ENCODE assay signal across 8 cellular contexts in genomic region chr11:65860278-65861164, GRCh38. TPM values are rescaled to one million over a fixed set of nuclear protein-coding genes. Genes with fewer than 3 reads are reported as not detected.
DNase-seq lines count a peak whose midpoint lies in the region; ATAC-seq and TF ChIP-seq lines count a peak whose summit lies in the region.

A gene with protein sequence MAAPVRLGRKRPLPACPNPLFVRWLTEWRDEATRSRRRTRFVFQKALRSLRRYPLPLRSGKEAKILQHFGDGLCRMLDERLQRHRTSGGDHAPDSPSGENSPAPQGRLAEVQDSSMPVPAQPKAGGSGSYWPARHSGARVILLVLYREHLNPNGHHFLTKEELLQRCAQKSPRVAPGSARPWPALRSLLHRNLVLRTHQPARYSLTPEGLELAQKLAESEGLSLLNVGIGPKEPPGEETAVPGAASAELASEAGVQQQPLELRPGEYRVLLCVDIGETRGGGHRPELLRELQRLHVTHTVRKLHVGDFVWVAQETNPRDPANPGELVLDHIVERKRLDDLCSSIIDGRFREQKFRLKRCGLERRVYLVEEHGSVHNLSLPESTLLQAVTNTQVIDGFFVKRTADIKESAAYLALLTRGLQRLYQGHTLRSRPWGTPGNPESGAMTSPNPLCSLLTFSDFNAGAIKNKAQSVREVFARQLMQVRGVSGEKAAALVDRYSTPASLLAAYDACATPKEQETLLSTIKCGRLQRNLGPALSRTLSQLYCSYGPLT (plus strand): TSS chr11:65860433. CDS start chr11:65860754, 321 bp downstream.

- peak within 1 kb of the TSS; percentile 77 for H3K4me2 ChIP-seq in HCT116 (ENCODE audit: low read length)

- no peaks in the 10 kb centered on the region for H3K9me3 Mint-ChIP-seq in T-helper 1 cell treated with Interleukin-12 subunit alpha and Interleukin-12 subunit beta and Interleukin-4 antibody, amounts not matched to agents 30 μg/mL and 1 μg/mL, for 36 hours

- peak within 1 kb of the TSS; percentile 93 for H3K4me3 Mint-ChIP-seq in T-helper 1 cell treated with Interleukin-12 subunit alpha and Interleukin-12 subunit beta and Interleukin-4 antibody, amounts not matched to agents 30 μg/mL and 1 μg/mL, for 36 hours

- TF ChIP-seq CTCF in HCT116 (IDR thresholded peaks at IDR 0.05 in 2 of 3, conservative IDR thresholded peaks at IDR 0.05 in 1 of 3; ENCODE audit: borderline replicate concordance in 1 of 3, insufficient read depth in 1 of 3, low read depth in 2 of 3, low read length in 2 of 3) (peak in 2 of 3 experiments; percentile 83 to 93; a peak in 4 of 6 replicates), heart right ventricle (IDR thresholded peaks at IDR 0.05) (peak; percentile 83 to 95 (median 90)), upper lobe of left lung (IDR thresholded peaks at IDR 0.05) (peak; percentile 76 to 96 (median 88))

- H3K27me3 ChIP-seq in HCT116 (ENCODE audit: insufficient read depth, low read length) (no peaks in the 10 kb centered on the region), heart right ventricle (no peaks in the 10 kb centered on the region), upper lobe of left lung (no peaks in the 10 kb centered on the region)

- peak within 1 kb of the TSS; percentile 96 for H3K27ac Mint-ChIP-seq in T-helper 1 cell treated with Interleukin-12 subunit alpha and Interleukin-12 subunit beta and Interleukin-4 antibody, amounts not matched to agents 30 μg/mL and 1 μg/mL, for 36 hours

- H3K4me1 ChIP-seq in HCT116 (ENCODE audit: control insufficient read depth in 1 of 2, insufficient read depth in 2 of 2, low read length in 2 of 2) (peaks cover 23 to 42% of the 10 kb centered on the region in 2 experiments), heart right ventricle (peaks cover 12 to 51% (median 42%) of the 10 kb centered on the region in 9 donors), upper lobe of left lung (peaks cover 22 to 56% (median 40%) of the 10 kb centered on the region in 4 donors)

- peak within 1 kb of the TSS; percentile 99 for H3K9ac ChIP-seq in HCT116 (ENCODE audit: low read length)

- POLR2A ChIA-PET in HCT116 (lab: Charles Lee), result interaction anchor here (0.9 to 5.3 kb wide), 17 partner anchors 9 to 438 kb away, joined by 3 to 84 read pairs (median 6); partner anchors contain the start of genes BANF1, CCDC85B, FIBP and FOSL1

- DNase-seq in DMS153 (lab: John Stamatoyannopoulos, UW) (peak; percentile 93), HCT116 (ENCODE audit: low read depth, low spot score) (peak; percentile 99), NCI-H1694 treated with DMSO at 0.1 percent for 48 hours (lab: John Stamatoyannopoulos, UW) (peak; percentile 89), amniotic epithelial cell (ENCODE audit: low read depth) (peak; percentile 97), heart right ventricle (peak; percentile 97 to 99), posterior vena cava (ENCODE audit: low spot score) (peak; percentile 99), upper lobe of left lung (peak; percentile 98)

- H3K4me1 Mint-ChIP-seq in T-helper 1 cell treated with Interleukin-12 subunit alpha and Interleukin-12 subunit beta and Interleukin-4 antibody, amounts not matched to agents 30 μg/mL and 1 μg/mL, for 36 hours (ENCODE audit: low read depth), result peaks cover 37% of the 10 kb centered on the region

- peaks cover 37% of the 10 kb centered on the region for H3K36me3 Mint-ChIP-seq in T-helper 1 cell treated with Interleukin-12 subunit alpha and Interleukin-12 subunit beta and Interleukin-4 antibody, amounts not matched to agents 30 μg/mL and 1 μg/mL, for 36 hours (ENCODE audit: low read depth)

- no peak for TF ChIP-seq RAD21 in HCT116 (IDR thresholded peaks at IDR 0.05; ENCODE audit: low read depth)

- H3K9me2 ChIP-seq in HCT116 (ENCODE audit: insufficient read depth), result no peaks in the 10 kb centered on the region

- WGBS in heart right ventricle, 2 donors, result 0 to 1% methylated on average over 78 of the region's 78 CpGs
- WGBS in upper lobe of left lung, 2 donors, result 1% methylated on average over 15 to 45 of the region's 78 CpGs

- peak within 1 kb of the TSS; percentile 50 for H2AFZ ChIP-seq in HCT116 (ENCODE audit: low read depth, low read length, poor library complexity, severe bottlenecking)

- RAD21 ChIA-PET in HCT116 (lab: Charles Lee; ENCODE audit: low non-redundant PET in 1 of 2, low total read pairs in 2 of 2, uncharacterized antibody in 2 of 2, unreplicated experiment in 2 of 2), result interaction anchor here in 1 of 2 experiments (1.2 kb wide), 1 partner anchor 148 kb away, joined by 4 read pairs; the partner anchor contains the start of gene KAT5

- BruUV-seq in HCT116 (replicated peaks; lab: Mats Ljungman, UMichigan), result no TSS peak

- peaks cover 12% of the 10 kb centered on the region; the same call in 1 of the 2 replicates for H4K20me1 ChIP-seq in HCT116 (ENCODE audit: insufficient read depth)

- H3K27ac ChIP-seq in HCT116 (ENCODE audit: low read depth, low read length), result peak within 1 kb of the TSS; percentile 97
- H3K27ac ChIP-seq in heart right ventricle, result peak within 1 kb of the TSS; percentile 90 to 100 (median 98)
- peak within 1 kb of the TSS; percentile 90 to 99 (median 96) for H3K27ac ChIP-seq in upper lobe of left lung

- ATAC-seq in HCT116, result peak; percentile 59
- ATAC-seq in heart right ventricle, result peak; percentile 50 to 85 (median 74)
- peak; percentile 81 to 92 for ATAC-seq in upper lobe of left lung (ENCODE audit: low FRiP score in 2 of 2)

- TF ChIP-seq EP300 in upper lobe of left lung (IDR thresholded peaks at IDR 0.05), result peak in 1 of 4 donors; percentile 33

- H3K4me3 ChIP-seq in HCT116 (replicated peaks in 1 of 2; ENCODE audit: low read depth in 1 of 2, low read length in 2 of 2) (peak within 1 kb of the TSS; percentile 85 to 100), heart right ventricle (peak within 1 kb of the TSS; percentile 59 to 100 (median 99)), upper lobe of left lung (peak within 1 kb of the TSS; percentile 66 to 98 (median 88))

- H3K36me3 ChIP-seq in HCT116 (ENCODE audit: control insufficient read depth in 1 of 2, insufficient read depth in 2 of 2, low read length in 2 of 2) (peaks cover 17 to 30% of the 10 kb centered on the region in 2 experiments), heart right ventricle (peaks cover 1 to 53% (median 35%) of the 10 kb centered on the region in 9 donors), upper lobe of left lung (peaks cover 13 to 49% (median 43%) of the 10 kb centered on the region in 4 donors)

- H3K9me3 ChIP-seq in HCT116 (ENCODE audit: control insufficient read depth in 1 of 2, insufficient read depth in 1 of 2, low read depth in 1 of 2, low read length in 2 of 2) (no peaks in the 10 kb centered on the region), heart right ventricle (no peaks in the 10 kb centered on the region), upper lobe of left lung (no peaks in the 10 kb centered on the region)

- peaks cover 46% of the 10 kb centered on the region for H3K79me2 ChIP-seq in HCT116 (ENCODE audit: insufficient read depth, low read length)

- no peaks in the 10 kb centered on the region for H3K27me3 Mint-ChIP-seq in T-helper 1 cell treated with Interleukin-12 subunit alpha and Interleukin-12 subunit beta and Interleukin-4 antibody, amounts not matched to agents 30 μg/mL and 1 μg/mL, for 36 hours (ENCODE audit: low read depth)

- TF ChIP-seq POLR2A in HCT116 (IDR thresholded peaks at IDR 0.05; ENCODE audit: borderline replicate concordance, extremely low read depth, insufficient read depth, insufficient read length), result no peak
- peak in 2 of 4 donors; percentile 71 to 85 for TF ChIP-seq POLR2A in upper lobe of left lung (IDR thresholded peaks at IDR 0.05)

- intact Hi-C loops in HCT116 (cut with micrococcal nuclease), result loop anchor here (1.0 kb wide), 1 partner anchor 142 kb away; the partner anchor contains the start of genes BANF1 and EIF1AD
- intact Hi-C loops in heart right ventricle (cut with DNase I), result loop anchor here in 2 of 10 donors (1.0 to 2.0 kb wide), 2 partner anchors 13 to 28 kb away; partner anchors contain the start of gene FIBP (in 1 of the 2)
- intact Hi-C loops in posterior vena cava (cut with DNase I), result no loop called here

- CTCF ChIA-PET in HCT116 (lab: Charles Lee), result interaction anchor here (0.6 to 4.3 kb wide), 33 partner anchors 9 to 301 kb away, joined by 3 to 82 read pairs (median 5); partner anchors contain the start of genes AP5B1, CCDC85B, FIBP and KAT5

TF ChIP-seq in HCT116, 20 proteins besides CTCF, POLR2A, EP300 and RAD21 (continues in another document):
- TF ChIP-seq YY1 (IDR thresholded peaks at IDR 0.05; ENCODE audit: extremely low read depth, insufficient replicate concordance, low read depth, low read length) (peak; percentile 86), ZFX (IDR thresholded peaks at IDR 0.05) (peak; percentile 74; the same call in 1 of the 2 replicates), CEBPB (IDR thresholded peaks at IDR 0.05; ENCODE audit: low read depth) (no peak), ZNF274 (IDR thresholded peaks at IDR 0.05; ENCODE audit: low read depth, low read length) (no peak), REST (IDR thresholded peaks at IDR 0.05; ENCODE audit: low read depth) (no peak)

RNA-seq across cellular contexts. Expression of the gene that starts here (rescaled TPM):
- 47.2 TPM for total RNA-seq in HCT116 (2021; ENCODE audit: unreplicated experiment)
- 42.4 and 57.5 TPM in 2 replicates for polyA plus RNA-seq in HCT116 (2012)
- total RNA-seq in heart right ventricle, result 10 to 100 TPM; 20.3 to 38.8 (median 27.0) TPM
- 100 to 1,000 TPM in 1 of 2 donors, 10 to 100 TPM in 1; 54.4 to 111 TPM for polyA plus RNA-seq in heart right ventricle
- 10 to 100 TPM; 41.8 to 48.2 TPM for total RNA-seq in posterior vena cava
- total RNA-seq in upper lobe of left lung, result 100 to 1,000 TPM in 1 of 6 donors, 10 to 100 TPM in 5; 41.5 to 182 (median 53.3) TPM

Comparison
In these comparisons a context has a peak if more than half of its experiments do, and no peak if none do; other contexts are left out.
1. Peak in every context shown above with its lines: DNase-seq, ATAC-seq, H3K4me3 ChIP-seq and H3K27ac ChIP-seq.